ENCODE assay signal across 15 cellular contexts in the genomic region with DNA sequence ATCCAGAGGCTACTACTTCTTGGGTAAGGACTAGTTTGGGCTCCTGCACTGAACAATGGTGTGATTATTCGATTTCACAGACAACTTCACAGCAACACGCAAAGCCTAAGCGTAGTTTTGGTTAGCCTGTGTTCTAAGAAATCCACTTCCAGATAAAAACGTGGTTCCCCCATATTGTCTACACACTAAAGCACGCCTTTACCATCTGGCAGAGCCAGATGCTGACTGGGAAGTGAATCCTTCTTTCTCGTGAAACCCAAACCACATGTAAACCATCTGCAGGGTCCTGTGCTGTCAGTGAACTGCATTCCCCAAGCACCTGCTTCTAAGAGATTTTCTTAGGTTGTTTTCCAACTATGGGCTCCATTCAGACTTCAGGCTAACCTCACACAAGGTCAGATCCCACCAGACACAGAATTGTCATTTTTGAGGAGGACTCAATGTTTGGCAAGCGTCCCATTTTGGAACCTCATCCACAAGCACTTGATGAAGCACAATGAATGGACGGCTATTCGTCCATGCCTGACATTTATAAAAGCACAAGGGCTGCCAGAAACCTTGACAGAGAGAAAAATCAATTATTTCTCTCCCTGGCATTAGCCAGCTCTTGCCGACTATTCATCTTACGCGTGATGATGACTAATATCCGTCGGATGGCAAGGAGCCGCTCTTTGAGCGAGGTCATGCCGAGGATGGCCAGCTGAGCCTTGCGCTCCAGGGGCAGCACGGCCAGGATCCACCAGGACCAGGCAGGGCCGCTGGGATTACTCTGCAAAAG. TPM values are rescaled to one million over a fixed set of nuclear protein-coding genes. Genes with fewer than 3 reads are reported as not detected.
A peak's percentile ranks its signal among the peaks of the same experiment; 100 is the strongest.
DNase-seq lines count a peak whose midpoint lies in the region; ATAC-seq and TF ChIP-seq lines count a peak whose summit lies in the region.
"Had no signal": no experiment of that assay in that cellular context is flagged by ENCODE, and none has a peak within 500 bp of the region (broad histone marks: within the 10 kb centered on the region; RNA-seq: fewer than 3 reads in every experiment).

No MANE protein-coding gene starts in this region.

- peaks cover 3% of the 10 kb centered on the region for H3K23me2 ChIP-seq in H9 (ENCODE audit: insufficient read length, low read depth, low read length, poor library complexity, severe bottlenecking)

- no peak for DNase-seq in H9
- peak; percentile 68 to 84 for DNase-seq in NCI-H524 (lab: John Stamatoyannopoulos, UW)
- peak; percentile 26 for DNase-seq in astrocyte of the spinal cord (ENCODE audit: low read depth, low spot score)
- peak; percentile 6 for DNase-seq in myocyte (ENCODE audit: low read depth)
- no peak for DNase-seq in Ammon's horn (ENCODE audit: low spot score)
- DNase-seq in T-cell: no peak
- DNase-seq: activated T-cell treated with anti-CD3 and anti-CD28 coated beads for 4 hours; CD4-positive, alpha-beta T cell; effector memory CD8-positive, alpha-beta T cell; NCI-H2029; RPMI8226; testis had no signal

- H3K23ac ChIP-seq in H9 (ENCODE audit: insufficient read length, low read depth, low read length): no peak overlapping the region

- no peak overlapping the region for H3K18ac ChIP-seq in H9 (ENCODE audit: insufficient read length, low read depth, low read length)

- H3K9me3 Mint-ChIP-seq in H9: no peaks in the 10 kb centered on the region
- H3K9me3 Mint-ChIP-seq in T-cell: no peaks in the 10 kb centered on the region
- H3K9me3 Mint-ChIP-seq: CD4-positive, alpha-beta T cell; effector memory CD8-positive, alpha-beta T cell had no signal

- CTCF ChIA-PET in T-cell (lab: Charles Lee): no interaction called here

- H2BK15ac ChIP-seq in H9 (ENCODE audit: low read depth, low read length): no peak overlapping the region

- H3K27ac Mint-ChIP-seq in H9 (peak overlapping the region in 2 of 3 experiments; percentile 40 to 49; a peak in 2 of 7 replicates), T-cell (no peak overlapping the region)
- H3K27ac Mint-ChIP-seq: CD4-positive, alpha-beta T cell; effector memory CD8-positive, alpha-beta T cell had no signal

- H3K56ac ChIP-seq in H9 (ENCODE audit: insufficient read length, low read depth, low read length): no peak overlapping the region

- H3T11ph ChIP-seq in H9 (ENCODE audit: low read length): no peak overlapping the region

- no CpG with 5 or more reads among the region's 20 CpGs for WGBS in H9 (ENCODE audit: extremely low coverage, insufficient read length, low lambda C conversion rate)

- no peak overlapping the region for H3K4me2 ChIP-seq in H9 (ENCODE audit: insufficient read depth, insufficient read length, low read length)

- H3K4me1 ChIP-seq in H9 (ENCODE audit: insufficient read depth, low read length): peaks cover 11% of the 10 kb centered on the region; the same call in 1 of the 2 replicates

- no peak overlapping the region for H3K4me3 Mint-ChIP-seq in H9
- no peak overlapping the region for H3K4me3 Mint-ChIP-seq in T-cell
- H3K4me3 Mint-ChIP-seq: CD4-positive, alpha-beta T cell; effector memory CD8-positive, alpha-beta T cell had no signal

- H3K27me3 Mint-ChIP-seq in H9 (ENCODE audit: low read depth) (no peaks in the 10 kb centered on the region), T-cell (peaks cover 11 to 24% of the 10 kb centered on the region in 2 donors)

- no peak overlapping the region for H3K4ac ChIP-seq in H9 (ENCODE audit: low read depth, low read length)

- no peak overlapping the region for H2BK12ac ChIP-seq in H9 (ENCODE audit: insufficient read length, low read depth, low read length)

- H3K27ac ChIP-seq in H9 (ENCODE audit: insufficient read length, low read depth, low read length): no peak overlapping the region
- H3K27ac ChIP-seq: skin epidermis had no signal

- no peaks in the 10 kb centered on the region for H4K20me1 ChIP-seq in H9 (ENCODE audit: control insufficient read depth, insufficient read depth, insufficient read length)

- H2BK120ac ChIP-seq in H9 (ENCODE audit: low read depth, low read length, poor library complexity, severe bottlenecking): no peak overlapping the region

- no peak overlapping the region for H3K9ac ChIP-seq in H9 (ENCODE audit: extremely low read depth, insufficient read length, low read length)

- H4K8ac ChIP-seq in H9 (replicated peaks; ENCODE audit: insufficient read length, low read depth, low read length): no peak overlapping the region

- no peak overlapping the region for H4K5ac ChIP-seq in H9 (ENCODE audit: insufficient read length, low read depth, low read length)

- POLR2A ChIA-PET in T-cell (lab: Charles Lee): no interaction called here

- in situ Hi-C loops in astrocyte of the spinal cord (cut with HindIII; ENCODE audit: low sequenced_read_pairs): no loop called here

- ATAC-seq in GM21526 (IDR thresholded peaks at IDR 0.05; ENCODE audit: low FRiP score, unreplicated experiment) (no peak), T-cell (replicated peaks in 1 of 4) (no peak), GM21390 (IDR thresholded peaks at IDR 0.05; ENCODE audit: unreplicated experiment) (no peak)
- ATAC-seq: effector memory CD8-positive, alpha-beta T cell had no signal

- TF ChIP-seq CTCF in H9 (conservative IDR thresholded peaks at IDR 0.05) (no peak), astrocyte of the spinal cord (IDR thresholded peaks at IDR 0.05; ENCODE audit: low read depth, low read length) (no peak)

- H2AFZ ChIP-seq in H9 (ENCODE audit: low read length): no peak overlapping the region

- H3K79me2 ChIP-seq in H9 (ENCODE audit: insufficient read depth, low read length): no peaks in the 10 kb centered on the region

- no peak overlapping the region for H3K4me3 ChIP-seq in astrocyte of the spinal cord (ENCODE audit: low read depth, low read length)
- H3K4me3 ChIP-seq: skin epidermis, testis had no signal

- no peak overlapping the region; the same call in 1 of the 2 replicates for H3K14ac ChIP-seq in H9 (ENCODE audit: insufficient read depth, low read length)

- no peaks in the 10 kb centered on the region for H3K9me3 ChIP-seq in H9 (ENCODE audit: control insufficient read depth, low read depth, low read length)
- H3K9me3 ChIP-seq: testis had no signal

- no peak overlapping the region for H4K91ac ChIP-seq in H9 (ENCODE audit: insufficient read length, low read depth, low read length)

- H3K36me3 Mint-ChIP-seq in H9 (ENCODE audit: insufficient read depth in 1 of 3, low read depth in 3 of 3) (no peaks in the 10 kb centered on the region), T-cell (no peaks in the 10 kb centered on the region)

- H2AK5ac ChIP-seq in H9 (ENCODE audit: insufficient read length, low read length): no peak overlapping the region

- H2BK20ac ChIP-seq in H9 (ENCODE audit: low read depth, low read length, poor library complexity, severe bottlenecking): no peak overlapping the region

- no peak overlapping the region for H2BK5ac ChIP-seq in H9 (ENCODE audit: insufficient read length, low read length)

- no peaks in the 10 kb centered on the region for H3K27me3 ChIP-seq in H9 (ENCODE audit: insufficient read depth, low read length)
- H3K27me3 ChIP-seq: testis had no signal

- H3K4me1 Mint-ChIP-seq in H9 (peaks cover 41 to 46% of the 10 kb centered on the region in 2 experiments), T-cell (no peaks in the 10 kb centered on the region)

- H3K79me1 ChIP-seq in H9 (ENCODE audit: insufficient read depth, low read depth, low read length, poor library complexity, severe bottlenecking): no peaks in the 10 kb centered on the region

RNA-seq across cellular contexts. Expression of gene LONRF2, which starts 38.4 kb away (rescaled TPM):
- total RNA-seq in H9 (2021) (2.4 and 2.7 TPM in 2 replicates), myocyte (not detected in 2 replicates), T-cell (under 1 TPM in 4 of 5 donors, not detected in 1; 0.19 to 0.30 (median 0.29) TPM)
- polyA plus RNA-seq in myocyte (2012): not detected

Comparison
In these comparisons a context has a peak if more than half of its experiments do, and no peak if none do; other contexts are left out.
1. DNase-seq: peak in NCI-H524 (2 of 2), astrocyte of the spinal cord (single experiment) and myocyte (single experiment); none in H9 (single experiment), Ammon's horn (single experiment) and T-cell (0 of 34).
2. H3K27ac Mint-ChIP-seq: peak in H9 (2 of 3); none in T-cell (0 of 2).